ENCODE assay signal across 8 cellular contexts in genomic region chr15:92906563-92907081, GRCh38. TPM values are rescaled to one million over a fixed set of nuclear protein-coding genes. Genes with fewer than 3 reads are reported as not detected.
DNase-seq lines count a peak whose midpoint lies in the region; ATAC-seq and TF ChIP-seq lines count a peak whose summit lies in the region.

No MANE protein-coding gene starts in this region.

- peak overlapping the region in 20 of 21 experiments; percentile 79 to 99 (median 96) for H3K27ac ChIP-seq in skin epidermis

- H3K4me3 ChIP-seq in skin epidermis = no peak overlapping the region

- POLR2A ChIA-PET in activated B cell treated with CpG ODN at 0.5 μM for 24 hours (lab: Charles Lee) = interaction anchor here (0.7 to 10.5 kb wide), 10 partner anchors 9 to 96 kb away, joined by 3 to 449 read pairs (median 8); no protein-coding TSS in a partner anchor

- ATAC-seq in HG03108 (IDR thresholded peaks at IDR 0.05; ENCODE audit: unreplicated experiment) (peak; percentile 33), activated B cell treated with CpG ODN at 0.5 μM for 24 hours (ENCODE audit: low read depth) (peak; percentile 22), GM19452 (IDR thresholded peaks at IDR 0.05; ENCODE audit: unreplicated experiment) (no peak)

- peaks cover 52% of the 10 kb centered on the region for H3K36me3 Mint-ChIP-seq in activated B cell treated with CpG ODN at 0.5 μM for 24 hours (ENCODE audit: low read depth)

- H3K4me3 Mint-ChIP-seq in activated B cell treated with CpG ODN at 0.5 μM for 24 hours = peak overlapping the region; percentile 70

- no peaks in the 10 kb centered on the region for H3K27me3 Mint-ChIP-seq in activated B cell treated with CpG ODN at 0.5 μM for 24 hours

- CTCF ChIA-PET in activated B cell treated with CpG ODN at 0.5 μM for 24 hours (lab: Charles Lee) = interaction anchor here (0.9 to 3.8 kb wide), 4 partner anchors 11 to 109 kb away, joined by 4 to 28 read pairs (median 7); no protein-coding TSS in a partner anchor

- H3K9me3 Mint-ChIP-seq in activated B cell treated with CpG ODN at 0.5 μM for 24 hours = no peaks in the 10 kb centered on the region

- DNase-seq in activated naive CD4-positive, alpha-beta T cell treated with Interleukin-2 at 50 U/mL for 16 hours = peak; percentile 57
- DNase-seq in activated naive CD4-positive, alpha-beta T cell (lab: John Stamatoyannopoulos, UW) = no peak
- DNase-seq in activated B cell treated with CpG ODN at 0.5 μM for 24 hours (no peak), fibroblast of gingiva (ENCODE audit: low read depth) (peak; percentile 2), NCI-H345 (lab: John Stamatoyannopoulos, UW) (no peak)

- TF ChIP-seq CTCF in activated B cell treated with CpG ODN at 0.5 μM for 24 hours (IDR thresholded peaks at IDR 0.05) = no peak

- H3K27ac Mint-ChIP-seq in activated B cell treated with CpG ODN at 0.5 μM for 24 hours = peak overlapping the region; percentile 100

- peaks cover 83% of the 10 kb centered on the region for H3K4me1 Mint-ChIP-seq in activated B cell treated with CpG ODN at 0.5 μM for 24 hours

- intact Hi-C loops in activated B cell treated with CpG ODN at 0.5 μM for 24 hours (cut with micrococcal nuclease) = loop anchor here (1.0 kb wide), 1 partner anchor 8 kb away; no protein-coding TSS in a partner anchor

RNA-seq across cellular contexts. Expression of gene CHD2, which starts 6.5 kb away (rescaled TPM):
- 249 and 298 TPM in 2 replicates for total RNA-seq in activated B cell treated with CpG ODN at 0.5 μM for 24 hours

Comparison
In these comparisons a context has a peak if more than half of its experiments do, and no peak if none do; other contexts are left out.
1. DNase-seq: peak in activated naive CD4-positive, alpha-beta T cell treated with Interleukin-2 at 50 U/mL for 16 hours (single experiment) and fibroblast of gingiva (single experiment); none in activated naive CD4-positive, alpha-beta T cell (0 of 4), activated B cell treated with CpG ODN at 0.5 μM for 24 hours (single experiment) and NCI-H345 (single experiment).